9 cellular contexts compared by ENCODE assay signal in genomic region chr12:85373045-85373444, GRCh38.
"Had no signal": no experiment of that assay in that cellular context is flagged by ENCODE, and none has a peak within 500 bp of the region (broad histone marks: within the 10 kb centered on the region; RNA-seq: fewer than 3 reads in every experiment).

No MANE protein-coding gene starts in this region.

- H3K27ac ChIP-seq: GM23248 had no signal

- H3K4me1 ChIP-seq: HAP-1 had no signal

- H3K4me3 ChIP-seq: GM23248, HAP-1, K562 had no signal

- FAIRE-seq: HTR-8/SVneo, K562 had no signal

- H3K9ac ChIP-seq: GM23248 had no signal

- H3K36me3 ChIP-seq: HAP-1 had no signal

- H3K9me3 ChIP-seq: HAP-1 had no signal

- H2AFZ ChIP-seq: GM23248 had no signal

- ATAC-seq: HCT116, K562 had no signal

- DNase-seq: GM23248, GOT3, H7, HFFc6, KG1 had no signal

- H3K4me3 Mint-ChIP-seq: HFFc6 had no signal

- H3K27ac Mint-ChIP-seq: HFFc6 had no signal
